In the genomic region with DNA sequence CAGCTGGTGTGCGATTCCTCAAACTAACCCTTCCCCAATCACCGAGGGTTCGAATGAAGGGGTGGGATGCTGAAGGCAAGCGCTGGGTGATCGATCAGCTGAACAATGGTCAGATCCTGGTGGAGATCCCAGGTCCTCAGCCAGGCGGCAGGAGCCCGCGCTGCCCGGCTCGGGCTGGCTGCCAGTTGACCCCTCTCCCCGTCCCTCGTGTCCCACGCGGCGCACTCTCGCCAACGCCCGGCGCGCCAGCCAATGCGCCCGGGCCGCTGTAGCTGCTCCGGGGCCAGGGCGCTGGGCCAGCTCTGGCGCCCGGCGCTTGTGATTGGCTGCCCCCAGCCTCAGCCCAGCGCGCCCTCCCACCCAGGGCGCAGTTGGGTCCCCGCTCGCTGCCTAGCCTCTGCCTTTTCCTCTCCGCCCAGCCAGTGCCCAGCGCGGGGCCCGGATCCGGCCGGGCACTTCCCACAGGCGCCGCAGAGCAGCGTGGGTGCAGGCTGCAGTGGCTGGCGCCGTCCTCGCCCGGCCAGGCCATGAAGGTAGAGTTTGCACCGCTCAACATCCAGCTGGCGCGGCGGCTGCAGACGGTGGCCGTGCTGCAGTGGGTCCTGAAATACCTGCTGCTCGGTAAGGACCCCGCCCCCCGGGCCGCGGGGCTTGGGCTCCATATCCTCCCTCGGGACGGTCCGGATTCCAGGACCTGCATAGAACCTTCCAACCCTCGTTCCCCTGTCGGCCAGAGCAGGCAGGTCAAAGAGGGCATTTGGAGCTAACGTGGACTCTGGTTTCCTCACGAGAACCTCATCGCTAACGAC, we compare ENCODE assay signal across 8 cellular contexts. TPM values are rescaled to one million over a fixed set of nuclear protein-coding genes. Genes with fewer than 3 reads are reported as not detected.
DNase-seq lines count a peak whose midpoint lies in the region; ATAC-seq and TF ChIP-seq lines count a peak whose summit lies in the region.

A gene with protein sequence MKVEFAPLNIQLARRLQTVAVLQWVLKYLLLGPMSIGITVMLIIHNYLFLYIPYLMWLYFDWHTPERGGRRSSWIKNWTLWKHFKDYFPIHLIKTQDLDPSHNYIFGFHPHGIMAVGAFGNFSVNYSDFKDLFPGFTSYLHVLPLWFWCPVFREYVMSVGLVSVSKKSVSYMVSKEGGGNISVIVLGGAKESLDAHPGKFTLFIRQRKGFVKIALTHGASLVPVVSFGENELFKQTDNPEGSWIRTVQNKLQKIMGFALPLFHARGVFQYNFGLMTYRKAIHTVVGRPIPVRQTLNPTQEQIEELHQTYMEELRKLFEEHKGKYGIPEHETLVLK (plus strand): TSS at position 400 of the 809 bp plus-strand sequence. CDS start 128 bp downstream, at position 528.

- TF ChIP-seq CTCF in GM13976 (IDR thresholded peaks at IDR 0.05; ENCODE audit: borderline replicate concordance, control extremely low read depth, extremely low read depth, insufficient read depth, missing control alignments) = no peak

- H3K4me1 Mint-ChIP-seq in stimulated activated effector memory CD8-positive, alpha-beta T cell treated with anti-CD3 and anti-CD28 coated beads, Interleukin-12 subunit alpha, Interleukin-12 subunit beta, amount 100 ng/mL, for 72 hours = peaks cover 9% of the 10 kb centered on the region

- in situ Hi-C loops in GM13976 (cut with MboI; ENCODE audit: low sequenced_read_pairs, unreplicated experiment) = no loop called here

- no peak within 1 kb of the TSS for H3K27ac Mint-ChIP-seq in stimulated activated effector memory CD8-positive, alpha-beta T cell treated with anti-CD3 and anti-CD28 coated beads, Interleukin-12 subunit alpha, Interleukin-12 subunit beta, amount 100 ng/mL, for 72 hours

- no peaks in the 10 kb centered on the region for H3K36me3 Mint-ChIP-seq in stimulated activated effector memory CD8-positive, alpha-beta T cell treated with anti-CD3 and anti-CD28 coated beads, Interleukin-12 subunit alpha, Interleukin-12 subunit beta, amount 100 ng/mL, for 72 hours

- peak within 1 kb of the TSS; percentile 47 for H3K4me3 Mint-ChIP-seq in stimulated activated effector memory CD8-positive, alpha-beta T cell treated with anti-CD3 and anti-CD28 coated beads, Interleukin-12 subunit alpha, Interleukin-12 subunit beta, amount 100 ng/mL, for 72 hours

- DNase-seq in GM13976 (ENCODE audit: low spot score) (peak; percentile 43), NCI-H146 treated with DMSO at 0.1 percent for 48 hours (lab: John Stamatoyannopoulos, UW; ENCODE audit: unreplicated experiment) (peak; percentile 17), cerebellum (ENCODE audit: low spot score) (peak; percentile 49), left lobe of liver (ENCODE audit: low spot score) (peak; percentile 96), 8988T (no peak), LoVo (ENCODE audit: low spot score) (no peak), T-helper 9 cell (no peak)
- no peak for DNase-seq in stimulated activated effector memory CD8-positive, alpha-beta T cell treated with anti-CD3 and anti-CD28 coated beads, Interleukin-12 subunit alpha, Interleukin-12 subunit beta, amount 100 ng/mL, for 72 hours (ENCODE audit: low spot score in 2 of 2)

- H3K9me3 Mint-ChIP-seq in stimulated activated effector memory CD8-positive, alpha-beta T cell treated with anti-CD3 and anti-CD28 coated beads, Interleukin-12 subunit alpha, Interleukin-12 subunit beta, amount 100 ng/mL, for 72 hours = no peaks in the 10 kb centered on the region

- ATAC-seq in left lobe of liver = peak; percentile 90
- peak; percentile 67 for ATAC-seq in stimulated activated effector memory CD8-positive, alpha-beta T cell treated with anti-CD3 and anti-CD28 coated beads, Interleukin-12 subunit alpha, Interleukin-12 subunit beta, amount 100 ng/mL, for 72 hours

RNA-seq across cellular contexts. Expression of the gene that starts here (rescaled TPM):
- not detected for total RNA-seq in cerebellum
- 10.2 TPM for total RNA-seq in left lobe of liver

Comparison
In these comparisons a context has a peak if more than half of its experiments do, and no peak if none do; other contexts are left out.
1. Peak in DNase-seq in cerebellum; RNA of the gene not detected or under 1 TPM.
2. DNase-seq: peak in GM13976 (single experiment), NCI-H146 treated with DMSO at 0.1 percent for 48 hours (single experiment) and left lobe of liver (single experiment); none in stimulated activated effector memory CD8-positive, alpha-beta T cell treated with anti-CD3 and anti-CD28 coated beads, Interleukin-12 subunit alpha, Interleukin-12 subunit beta, amount 100 ng/mL, for 72 hours (0 of 2), 8988T (single experiment), LoVo (single experiment) and T-helper 9 cell (single experiment).